20 cellular contexts compared by ENCODE assay signal in the genomic region with DNA sequence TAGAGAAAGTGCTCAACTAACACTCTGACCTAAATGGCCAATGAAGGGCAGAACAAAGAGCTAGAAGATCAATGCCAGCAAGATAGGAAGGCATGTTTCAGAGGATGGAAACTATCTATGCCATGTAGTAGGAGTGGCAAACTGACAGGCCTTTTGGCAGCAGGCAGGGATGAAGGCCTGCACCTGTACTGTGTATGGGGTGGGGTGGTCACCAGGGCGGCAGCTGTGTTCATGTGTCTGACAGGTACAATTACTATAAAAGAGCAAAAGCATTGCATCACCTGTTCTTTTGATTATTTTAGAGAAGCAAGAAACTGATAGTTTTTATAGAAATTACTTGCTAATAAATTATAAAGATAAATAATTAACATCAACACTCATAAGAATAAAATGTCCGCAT.
"Had no signal": no experiment of that assay in that cellular context is flagged by ENCODE, and none has a peak within 500 bp of the region (broad histone marks: within the 10 kb centered on the region; RNA-seq: fewer than 3 reads in every experiment).

No MANE protein-coding gene starts in this region.

- H3K27me3 Mint-ChIP-seq: naive thymus-derived CD4-positive, alpha-beta T cell; natural killer cell treated with Interleukin-12 subunit alpha and Interleukin-12 subunit beta and Interleukin-15 and Interleukin-18, amount 100 ng/mL, for 72 hours; stimulated activated naive CD8-positive, alpha-beta T cell treated with anti-CD3 and anti-CD28 coated beads, Interleukin-15, Interleukin-2, amounts not matched to agents 100 ng/mL and 50 ng/mL, for 24 hours had no signal

- H3K9me3 Mint-ChIP-seq: immature natural killer cell; naive thymus-derived CD4-positive, alpha-beta T cell; natural killer cell treated with Interleukin-12 subunit alpha and Interleukin-12 subunit beta and Interleukin-15 and Interleukin-18, amount 100 ng/mL, for 72 hours; stimulated activated effector memory CD8-positive, alpha-beta T cell treated with anti-CD3 and anti-CD28 coated beads, Interleukin-12 subunit alpha, Interleukin-12 subunit beta, amount 100 ng/mL, for 72 hours; stimulated activated naive CD8-positive, alpha-beta T cell treated with anti-CD3 and anti-CD28 coated beads, Interleukin-15, Interleukin-2, amounts not matched to agents 100 ng/mL and 50 ng/mL, for 24 hours had no signal

- H3K27ac Mint-ChIP-seq: immature natural killer cell; natural killer cell treated with Interleukin-12 subunit alpha and Interleukin-12 subunit beta and Interleukin-15 and Interleukin-18, amount 100 ng/mL, for 72 hours; stimulated activated effector memory CD8-positive, alpha-beta T cell treated with anti-CD3 and anti-CD28 coated beads, Interleukin-12 subunit alpha, Interleukin-12 subunit beta, amount 100 ng/mL, for 72 hours; stimulated activated naive CD8-positive, alpha-beta T cell treated with anti-CD3 and anti-CD28 coated beads, Interleukin-15, Interleukin-2, amounts not matched to agents 100 ng/mL and 50 ng/mL, for 24 hours had no signal

- H3K4me3 Mint-ChIP-seq: immature natural killer cell; naive thymus-derived CD4-positive, alpha-beta T cell; natural killer cell treated with Interleukin-12 subunit alpha and Interleukin-12 subunit beta and Interleukin-15 and Interleukin-18, amount 100 ng/mL, for 72 hours; stimulated activated effector memory CD8-positive, alpha-beta T cell treated with anti-CD3 and anti-CD28 coated beads, Interleukin-12 subunit alpha, Interleukin-12 subunit beta, amount 100 ng/mL, for 72 hours; stimulated activated naive CD8-positive, alpha-beta T cell treated with anti-CD3 and anti-CD28 coated beads, Interleukin-15, Interleukin-2, amounts not matched to agents 100 ng/mL and 50 ng/mL, for 24 hours had no signal

- H3K4me1 Mint-ChIP-seq: immature natural killer cell had no signal

- DNase-seq: heart left ventricle; hypothalamus; immature natural killer cell; lower lobe of right lung; mammary epithelial cell; mesenchymal stem cell; naive thymus-derived CD4-positive, alpha-beta T cell; ovary; retina; right cardiac atrium; stimulated activated CD4-positive, alpha-beta T cell treated with anti-CD3 and anti-CD28 coated beads, Interleukin-4, amount 100 ng/mL, for 24 hours; stimulated activated naive CD4-positive, alpha-beta T cell; tibial artery; trophoblast cell; upper lobe of right lung had no signal

- ATAC-seq: left lobe of liver; lower lobe of right lung; naive thymus-derived CD4-positive, alpha-beta T cell; natural killer cell treated with Interleukin-12 subunit alpha and Interleukin-12 subunit beta and Interleukin-15 and Interleukin-18, amount 100 ng/mL, for 72 hours; sciatic nerve; stimulated activated effector memory CD8-positive, alpha-beta T cell treated with anti-CD3 and anti-CD28 coated beads, Interleukin-12 subunit alpha, Interleukin-12 subunit beta, amount 100 ng/mL, for 72 hours; upper lobe of right lung had no signal
